Comparison of ENCODE assay signal across 14 cellular contexts in the genomic region with DNA sequence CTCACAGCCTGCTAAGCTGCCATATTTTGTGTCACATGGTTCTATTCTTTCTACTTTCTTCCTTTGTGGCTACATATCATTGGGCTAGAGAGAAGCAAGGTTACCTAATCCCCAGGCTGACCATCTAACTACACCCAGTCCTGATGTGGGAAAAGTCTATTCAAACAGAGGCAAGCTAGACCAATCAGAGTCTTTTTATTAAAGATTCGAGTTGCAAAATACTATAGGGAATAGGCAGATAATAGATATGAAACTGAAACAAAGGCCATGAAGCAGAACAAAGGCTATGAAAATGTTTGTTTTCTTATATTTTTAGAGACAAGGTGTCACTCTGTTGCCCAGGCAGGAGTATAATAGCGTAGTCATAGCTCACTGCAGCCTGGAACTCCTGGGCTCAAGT. TPM values are rescaled to one million over a fixed set of nuclear protein-coding genes. Genes with fewer than 3 reads are reported as not detected.
A peak's percentile ranks its signal among the peaks of the same experiment; 100 is the strongest.
DNase-seq lines count a peak whose midpoint lies in the region; ATAC-seq and TF ChIP-seq lines count a peak whose summit lies in the region.
"Had no signal": no experiment of that assay in that cellular context is flagged by ENCODE, and none has a peak within 500 bp of the region (broad histone marks: within the 10 kb centered on the region; RNA-seq: fewer than 3 reads in every experiment).

No MANE protein-coding gene starts in this region.

- H3K23ac ChIP-seq in mesenchymal stem cell (ENCODE audit: low read length in 2 of 2) (no peak overlapping the region), neuronal stem cell (ENCODE audit: low read depth, low read length, poor library complexity) (no peak overlapping the region)

- H3K9ac ChIP-seq in mesenchymal stem cell (ENCODE audit: low read length) (no peak overlapping the region), neuronal stem cell (ENCODE audit: low read depth, low read length, poor library complexity) (no peak overlapping the region)

- H2BK12ac ChIP-seq in mesenchymal stem cell (ENCODE audit: low read length in 2 of 2) (no peak overlapping the region), neuronal stem cell (ENCODE audit: low read length) (no peak overlapping the region)

- H3K27me3 ChIP-seq in mesenchymal stem cell (ENCODE audit: control insufficient read depth in 1 of 2, insufficient read depth in 1 of 2, low read length in 2 of 2) (no peaks in the 10 kb centered on the region), neuronal stem cell (ENCODE audit: control insufficient read depth in 3 of 3, insufficient read depth in 3 of 3, low read depth in 1 of 3, low read length in 3 of 3) (no peaks in the 10 kb centered on the region)
- H3K27me3 ChIP-seq: upper lobe of left lung had no signal

- H3K4ac ChIP-seq in mesenchymal stem cell (ENCODE audit: low read depth in 1 of 2, low read length in 2 of 2) (no peak overlapping the region), neuronal stem cell (ENCODE audit: low read length) (no peak overlapping the region)

- H3K79me1 ChIP-seq in mesenchymal stem cell (replicated peaks; ENCODE audit: low read length, poor library complexity, severe bottlenecking) = no peaks in the 10 kb centered on the region
- H3K79me1 ChIP-seq in neuronal stem cell (ENCODE audit: low read depth, low read length) = no peaks in the 10 kb centered on the region

- ATAC-seq in GM19438 (IDR thresholded peaks at IDR 0.05; ENCODE audit: low read depth, unreplicated experiment) (peak; percentile 61), HG02759 (IDR thresholded peaks at IDR 0.05; ENCODE audit: unreplicated experiment) (peak; percentile 85), HG03432 (IDR thresholded peaks at IDR 0.05; ENCODE audit: unreplicated experiment) (peak; percentile 89)
- ATAC-seq: activated CD4-positive, CD25-positive, alpha-beta regulatory T cell treated with anti-CD3 and anti-CD28 coated beads, Interleukin-2, amount 50 U/mL, for 24 hours; left ventricle myocardium superior had no signal

- H3K14ac ChIP-seq in mesenchymal stem cell (ENCODE audit: low read length in 2 of 2) (no peak overlapping the region), neuronal stem cell (ENCODE audit: low read length) (no peak overlapping the region)

- H2BK120ac ChIP-seq in mesenchymal stem cell (ENCODE audit: low read depth, low read length) = no peak overlapping the region
- H2BK120ac ChIP-seq in neuronal stem cell (ENCODE audit: low read depth, low read length) = no peak overlapping the region

- H3K4me2 ChIP-seq in mesenchymal stem cell (ENCODE audit: low read length, poor library complexity, severe bottlenecking) = no peak overlapping the region
- H3K4me2 ChIP-seq in neuronal stem cell (ENCODE audit: insufficient read depth, low read length, poor library complexity, severe bottlenecking) = no peak overlapping the region

- DNase-seq in GM13976 (ENCODE audit: low spot score) = peak; percentile 27
- DNase-seq in mesenchymal stem cell = no peak
- DNase-seq in activated CD4-positive, alpha-beta T cell treated with anti-CD3 and anti-CD28 coated beads, Interleukin-2, amount 50 U/mL, for 48 hours = no peak
- no peak for DNase-seq in neuronal stem cell (ENCODE audit: low spot score)
- DNase-seq in GM19238 (ENCODE audit: insufficient read length, low spot score) = no peak
- DNase-seq: DMS79, left ventricle myocardium superior, NCI-H1694, upper lobe of left lung had no signal

- H3K18ac ChIP-seq in mesenchymal stem cell (ENCODE audit: low read depth in 1 of 2, low read length in 2 of 2) = no peak overlapping the region
- H3K18ac ChIP-seq in neuronal stem cell (ENCODE audit: low read length) = no peak overlapping the region

- H2BK15ac ChIP-seq in mesenchymal stem cell (ENCODE audit: low read depth, poor library complexity, severe bottlenecking) = no peak overlapping the region
- H2BK15ac ChIP-seq in neuronal stem cell (ENCODE audit: low read length) = no peak overlapping the region

- H3K36me3 ChIP-seq in mesenchymal stem cell (ENCODE audit: control insufficient read depth in 1 of 2, insufficient read depth in 2 of 2, low read depth in 1 of 2, low read length in 2 of 2) = peaks cover 0 to 3% of the 10 kb centered on the region in 2 experiments
- no peaks in the 10 kb centered on the region for H3K36me3 ChIP-seq in neuronal stem cell (replicated peaks in 1 of 2; ENCODE audit: control insufficient read depth in 2 of 2, insufficient read depth in 2 of 2, low read length in 2 of 2)
- H3K36me3 ChIP-seq: upper lobe of left lung had no signal

- H2AFZ ChIP-seq in mesenchymal stem cell (ENCODE audit: low read depth, low read length) (no peak overlapping the region), neuronal stem cell (ENCODE audit: low read length) (no peak overlapping the region)

- H2AK5ac ChIP-seq in mesenchymal stem cell (ENCODE audit: low read length, severe bottlenecking) (no peak overlapping the region), neuronal stem cell (ENCODE audit: low read depth, low read length) (no peak overlapping the region)

- WGBS in mesenchymal stem cell = 96% methylated on average over 2 of the region's 2 CpGs
- no CpG with 5 or more reads among the region's 2 CpGs for WGBS in neuronal stem cell (ENCODE audit: extremely low coverage in 2 of 2, insufficient read length in 2 of 2, insufficient replicate concordance in 1 of 2), 2 donors

- H4K91ac ChIP-seq in mesenchymal stem cell (ENCODE audit: low read length) (no peak overlapping the region), neuronal stem cell (ENCODE audit: low read depth, low read length, poor library complexity) (no peak overlapping the region)

- H4K8ac ChIP-seq in mesenchymal stem cell (ENCODE audit: low read length) = no peak overlapping the region
- no peak overlapping the region for H4K8ac ChIP-seq in neuronal stem cell (ENCODE audit: low read depth, low read length)

- H2BK5ac ChIP-seq in mesenchymal stem cell (ENCODE audit: low read depth, low read length, poor library complexity, severe bottlenecking) (no peak overlapping the region), neuronal stem cell (ENCODE audit: low read length) (no peak overlapping the region)

- in situ Hi-C loops in GM13976 (cut with MboI; ENCODE audit: low sequenced_read_pairs, unreplicated experiment) = no loop called here

- TF ChIP-seq CTCF in GM13976 (IDR thresholded peaks at IDR 0.05; ENCODE audit: borderline replicate concordance, control extremely low read depth, extremely low read depth, insufficient read depth, missing control alignments) = no peak

- peaks cover 6% of the 10 kb centered on the region for H3K9me3 ChIP-seq in mesenchymal stem cell (ENCODE audit: control insufficient read depth, low read length)
- peaks cover 5 to 30% of the 10 kb centered on the region in 2 donors for H3K9me3 ChIP-seq in neuronal stem cell (replicated peaks in 1 of 2; ENCODE audit: control insufficient read depth in 2 of 2, insufficient read depth in 1 of 2, low read depth in 1 of 2, low read length in 2 of 2)

- no peak overlapping the region for H3K4me3 ChIP-seq in mesenchymal stem cell (ENCODE audit: insufficient read depth in 1 of 2, low read depth in 1 of 2, low read length in 2 of 2)
- peak overlapping the region in 1 of 2 donors; percentile 40 for H3K4me3 ChIP-seq in neuronal stem cell (ENCODE audit: low read length in 2 of 2)
- H3K4me3 ChIP-seq: SK-N-MC, upper lobe of left lung had no signal

- H3K4me1 ChIP-seq in mesenchymal stem cell (ENCODE audit: control insufficient read depth, insufficient read depth, low read depth, low read length) (no peaks in the 10 kb centered on the region), neuronal stem cell (ENCODE audit: control insufficient read depth in 2 of 2, insufficient read depth in 1 of 2, low read depth in 1 of 2, low read length in 2 of 2) (peaks cover 6 to 7% of the 10 kb centered on the region in 2 donors)
- H3K4me1 ChIP-seq: upper lobe of left lung had no signal

- H3K27ac ChIP-seq in mesenchymal stem cell (ENCODE audit: low read length, poor library complexity, severe bottlenecking) (no peak overlapping the region), neuronal stem cell (replicated peaks; ENCODE audit: low read length) (no peak overlapping the region)
- H3K27ac ChIP-seq: SK-N-MC, upper lobe of left lung had no signal

RNA-seq across cellular contexts. Expression of gene MTERF1, which starts 36.7 kb away (rescaled TPM):
- polyA plus RNA-seq in mesenchymal stem cell (2013, experiment 1 of 2) = 6.4 TPM
- 7.8 TPM for polyA plus RNA-seq in mesenchymal stem cell (2013, experiment 2 of 2)
- 8.7 TPM for polyA plus RNA-seq in neuronal stem cell (2013, experiment 1 of 2)
- polyA plus RNA-seq in neuronal stem cell (2013, experiment 2 of 2) = 8.2 TPM
